Comparison of ENCODE assay signal across 25 cellular contexts in genomic region chr2:1784986-1785617, GRCh38.
"Had no signal": no experiment of that assay in that cellular context is flagged by ENCODE, and none has a peak within 500 bp of the region (broad histone marks: within the 10 kb centered on the region; RNA-seq: fewer than 3 reads in every experiment).

No MANE protein-coding gene starts in this region.

- ATAC-seq: activated CD8-positive, alpha-beta T cell treated with anti-CD3 and anti-CD28 coated beads for 36 hours; activated naive CD4-positive, alpha-beta T cell treated with anti-CD3 and anti-CD28 coated beads, Interleukin-2, amount 50 U/mL, for 72 hours; foreskin keratinocyte; heart right ventricle; left ventricle myocardium superior; pancreas; psoas muscle; stimulated activated naive B cell treated with anti-CD40 and anti-IgM and Interleukin-4, amounts not matched to agents 10 μg/mL and 1 μg/mL and 100 μg/mL, for 72 hours had no signal

- H3K27ac ChIP-seq: breast epithelium, esophagus muscularis mucosa, foreskin keratinocyte, heart right ventricle, neutrophil, pancreas, psoas muscle, transverse colon had no signal

- H3K27ac Mint-ChIP-seq: activated CD8-positive, alpha-beta T cell treated with anti-CD3 and anti-CD28 coated beads for 36 hours; activated naive CD4-positive, alpha-beta T cell treated with anti-CD3 and anti-CD28 coated beads, Interleukin-2, amount 50 U/mL, for 72 hours; activated T-helper 2 cell treated with anti-CD3 and anti-CD28 coated beads, Interferon-gamma antibody, Interleukin-2, Interleukin-4, amounts not matched to agents 10 μg/mL and 5 μg/mL and 100 μg/mL, durations not matched to agents 14 hours and 24 hours and 36 hours; naive B cell; nephron progenitor cell; stimulated activated naive B cell treated with anti-CD40 and anti-IgM and Interleukin-4, amounts not matched to agents 10 μg/mL and 1 μg/mL and 100 μg/mL, for 72 hours had no signal

- H3K27me3 ChIP-seq: foreskin keratinocyte, neutrophil, sigmoid colon, transverse colon had no signal

- H3K4me1 Mint-ChIP-seq: central memory CD8-positive, alpha-beta T cell; naive B cell; stimulated activated naive B cell treated with anti-CD40 and anti-IgM and Interleukin-4, amounts not matched to agents 10 μg/mL and 1 μg/mL and 100 μg/mL, for 72 hours had no signal

- FAIRE-seq: pancreas, small intestine had no signal

- H3K4me3 ChIP-seq: breast epithelium, esophagus muscularis mucosa, heart right ventricle, pancreas, psoas muscle, sigmoid colon, transverse colon had no signal

- H3K36me3 ChIP-seq: breast epithelium, esophagus muscularis mucosa, heart right ventricle, neutrophil, pancreas, sigmoid colon, transverse colon had no signal

- H3K9me3 ChIP-seq: breast epithelium, esophagus muscularis mucosa, heart right ventricle, neutrophil, pancreas, psoas muscle, sigmoid colon, transverse colon had no signal

- H3K9me3 Mint-ChIP-seq: activated CD8-positive, alpha-beta T cell treated with anti-CD3 and anti-CD28 coated beads for 36 hours; activated naive CD4-positive, alpha-beta T cell treated with anti-CD3 and anti-CD28 coated beads, Interleukin-2, amount 50 U/mL, for 72 hours; activated T-helper 2 cell treated with anti-CD3 and anti-CD28 coated beads, Interferon-gamma antibody, Interleukin-2, Interleukin-4, amounts not matched to agents 10 μg/mL and 5 μg/mL and 100 μg/mL, durations not matched to agents 14 hours and 24 hours and 36 hours; central memory CD8-positive, alpha-beta T cell; nephron progenitor cell; stimulated activated naive B cell treated with anti-CD40 and anti-IgM and Interleukin-4, amounts not matched to agents 10 μg/mL and 1 μg/mL and 100 μg/mL, for 72 hours had no signal

- H3K4me1 ChIP-seq: breast epithelium, esophagus muscularis mucosa, foreskin keratinocyte, heart right ventricle, pancreas, psoas muscle, sigmoid colon, transverse colon had no signal

- H3K4me3 Mint-ChIP-seq: activated CD8-positive, alpha-beta T cell treated with anti-CD3 and anti-CD28 coated beads for 36 hours; central memory CD8-positive, alpha-beta T cell; naive B cell; nephron progenitor cell; stimulated activated naive B cell treated with anti-CD40 and anti-IgM and Interleukin-4, amounts not matched to agents 10 μg/mL and 1 μg/mL and 100 μg/mL, for 72 hours had no signal

- DNase-seq: activated CD4-positive, alpha-beta T cell treated with anti-CD3 and anti-CD28 coated beads, Interleukin-2, amount 50 U/mL, for 1 hour; activated CD4-positive, CD25-positive, alpha-beta regulatory T cell treated with anti-CD3 and anti-CD28 coated beads, Interleukin-2, amount 50 U/mL, for 72 hours; activated CD8-positive, alpha-beta T cell treated with anti-CD3 and anti-CD28 coated beads for 36 hours; activated T-cell treated with anti-CD3 and anti-CD28 coated beads, Interleukin-2, amount 50 U/mL, for 1 hour; dermis blood vessel endothelial cell; effector CD4-positive, alpha-beta T cell; foreskin keratinocyte; heart right ventricle; left ventricle myocardium superior; naive B cell; nephron progenitor cell; psoas muscle; sigmoid colon; small intestine; stimulated activated CD4-positive, alpha-beta T cell treated with anti-CD3 and anti-CD28 coated beads, Interleukin-1b, Interleukin-23, amount 100 ng/mL, for 48 hours; stimulated activated CD4-positive, alpha-beta T cell treated with anti-CD3 and anti-CD28 coated beads, Interleukin-4, amount 100 ng/mL, for 4 hours; stimulated activated naive B cell treated with anti-CD40 and anti-IgM and Interleukin-4, amounts not matched to agents 10 μg/mL and 1 μg/mL and 100 μg/mL, for 72 hours; transverse colon had no signal

- H3K36me3 Mint-ChIP-seq: activated naive CD4-positive, alpha-beta T cell treated with anti-CD3 and anti-CD28 coated beads, Interleukin-2, amount 50 U/mL, for 72 hours; naive B cell; stimulated activated naive B cell treated with anti-CD40 and anti-IgM and Interleukin-4, amounts not matched to agents 10 μg/mL and 1 μg/mL and 100 μg/mL, for 72 hours had no signal
